In genomic region chr1:27980216-27980820, GRCh38 we compare ENCODE assay signal across 15 cellular contexts. TPM values are rescaled to one million over a fixed set of nuclear protein-coding genes. Genes with fewer than 3 reads are reported as not detected.
"Had no signal": no experiment of that assay in that cellular context is flagged by ENCODE, and none has a peak within 500 bp of the region (broad histone marks: within the 10 kb centered on the region; RNA-seq: fewer than 3 reads in every experiment).

No MANE protein-coding gene starts in this region.

- H3K27me3 ChIP-seq: colonic mucosa, gastroesophageal sphincter, right lobe of liver, tibial nerve had no signal

- DNase-seq: activated CD4-positive, alpha-beta T cell treated with anti-CD3 and anti-CD28 coated beads, Interleukin-2, amount 50 U/mL, for 4 hours; activated CD4-positive, CD25-positive, alpha-beta regulatory T cell; activated effector memory CD4-positive, alpha-beta T cell treated with anti-CD3 and anti-CD28 coated beads, Interleukin-2, amount 50 U/mL, for 16 hours; activated naive CD8-positive, alpha-beta T cell treated with anti-CD3 and anti-CD28 coated beads for 36 hours; activated T-cell treated with anti-CD3 and anti-CD28 coated beads, Interleukin-2, amount 50 U/mL, for 4 hours; aorta; colonic mucosa; effector CD4-positive, alpha-beta T cell; lower lobe of right lung; right lobe of liver; stimulated activated CD4-positive, alpha-beta T cell treated with anti-CD3 and anti-CD28 coated beads, Interleukin-2, amount 100 ng/mL, for 24 hours; stimulated activated naive B cell treated with anti-CD40 and anti-IgM and Interleukin-4, amounts not matched to agents 10 μg/mL and 1 μg/mL and 100 μg/mL, for 72 hours had no signal

- H3K4me1 ChIP-seq: colonic mucosa had no signal

- H3K9me3 ChIP-seq: colonic mucosa, gastroesophageal sphincter, lower lobe of right lung, right lobe of liver, tibial nerve had no signal

- H3K27ac ChIP-seq: colonic mucosa, right lobe of liver, tibial nerve had no signal

- H3K36me3 ChIP-seq: colonic mucosa had no signal

- H3K4me3 ChIP-seq: colonic mucosa, gastroesophageal sphincter, lower lobe of right lung, right lobe of liver, tibial nerve had no signal

RNA-seq across cellular contexts. Expression of gene SMPDL3B, which starts 45.5 kb away (rescaled TPM):
- total RNA-seq: tibial nerve had no signal
- polyA plus RNA-seq: fibroblast of lung had no signal
